Comparison of ENCODE assay signal across 19 cellular contexts in the genomic region with DNA sequence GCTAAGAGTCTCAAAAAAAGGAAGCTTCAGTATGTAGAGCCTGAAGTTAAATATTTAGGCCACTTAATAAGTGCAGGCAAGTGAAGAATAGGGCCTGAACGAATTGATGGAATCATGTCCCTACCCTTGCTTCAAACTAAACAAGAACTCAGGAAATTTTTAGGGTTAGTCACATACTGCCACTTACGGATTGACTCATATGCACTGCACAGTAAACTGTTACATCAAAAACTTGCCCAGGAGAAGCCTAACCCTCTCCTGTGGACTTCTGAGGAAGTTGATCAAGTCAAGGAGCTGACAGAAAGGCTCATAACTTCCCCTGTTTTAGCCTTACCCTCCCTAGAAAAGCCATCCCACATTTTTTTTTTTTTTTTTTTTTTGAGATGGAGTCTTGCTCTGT. TPM values are rescaled to one million over a fixed set of nuclear protein-coding genes. Genes with fewer than 3 reads are reported as not detected.
A peak's percentile ranks its signal among the peaks of the same experiment; 100 is the strongest.
DNase-seq lines count a peak whose midpoint lies in the region; ATAC-seq and TF ChIP-seq lines count a peak whose summit lies in the region.
"Had no signal": no experiment of that assay in that cellular context is flagged by ENCODE, and none has a peak within 500 bp of the region (broad histone marks: within the 10 kb centered on the region; RNA-seq: fewer than 3 reads in every experiment).

No MANE protein-coding gene starts in this region.

- H3K4me1 Mint-ChIP-seq in HFFc6 (ENCODE audit: low read depth), result peaks cover 18% of the 10 kb centered on the region
- H3K4me1 Mint-ChIP-seq in nephron progenitor cell, result peaks cover 20% of the 10 kb centered on the region
- H3K4me1 Mint-ChIP-seq: CD8-positive, alpha-beta memory T cell; GM23338 had no signal

- H3K9ac ChIP-seq in adipocyte (ENCODE audit: low read length), result no peak overlapping the region

- H3K27ac Mint-ChIP-seq in HFFc6, result no peak overlapping the region
- no peak overlapping the region for H3K27ac Mint-ChIP-seq in nephron progenitor cell
- H3K27ac Mint-ChIP-seq: CD14-positive monocyte; CD8-positive, alpha-beta memory T cell; GM23338 had no signal

- H3K36me3 Mint-ChIP-seq in HFFc6 (ENCODE audit: low read depth) (peaks cover 13% of the 10 kb centered on the region), nephron progenitor cell (ENCODE audit: low read depth) (no peaks in the 10 kb centered on the region)

- ATAC-seq in HG02884 (IDR thresholded peaks at IDR 0.05; ENCODE audit: unreplicated experiment), result no peak
- ATAC-seq: GM12878, GM23338 had no signal

- H3K79me2 ChIP-seq in osteoblast (ENCODE audit: insufficient read depth, low read length), result no peaks in the 10 kb centered on the region

- H3K27me3 ChIP-seq in adipocyte (replicated peaks; ENCODE audit: control insufficient read depth, insufficient read depth, low read length) (no peaks in the 10 kb centered on the region), osteoblast (ENCODE audit: insufficient read depth, low read length) (no peaks in the 10 kb centered on the region)

- no peak for TF ChIP-seq CTCF in HFFc6 (IDR thresholded peaks at IDR 0.05)
- TF ChIP-seq CTCF in osteoblast (IDR thresholded peaks at IDR 0.05; ENCODE audit: extremely low read depth, low read depth, low read length), result no peak
- no peak for TF ChIP-seq CTCF in GM20000 (IDR thresholded peaks at IDR 0.05; ENCODE audit: extremely low read depth, missing control alignments)
- no peak for TF ChIP-seq CTCF in nephron progenitor cell (IDR thresholded peaks at IDR 0.05)

- H4K20me1 ChIP-seq in osteoblast (ENCODE audit: insufficient read depth, low read length), result no peaks in the 10 kb centered on the region

- no peak overlapping the region for H3K4me3 Mint-ChIP-seq in HFFc6
- no peak overlapping the region for H3K4me3 Mint-ChIP-seq in nephron progenitor cell
- H3K4me3 Mint-ChIP-seq: CD14-positive monocyte; CD8-positive, alpha-beta memory T cell; GM23338 had no signal

- H3K4me2 ChIP-seq in osteoblast (ENCODE audit: insufficient read depth, low read length), result no peak overlapping the region
- H3K4me2 ChIP-seq: GM23338 had no signal

- DNase-seq in CD1c-positive myeloid dendritic cell (ENCODE audit: extremely low spot score), result peak; percentile 62
- DNase-seq in HFFc6, result peak; percentile 11
- peak; percentile 7 for DNase-seq in adipocyte (ENCODE audit: low read depth)
- DNase-seq in osteoblast (ENCODE audit: insufficient read length, low spot score, missing footprints), result peak; percentile 58
- DNase-seq in GM20000 (ENCODE audit: low spot score), result no peak
- DNase-seq in nephron progenitor cell, result no peak
- DNase-seq: Caco-2; CD8-positive, alpha-beta memory T cell; DMS53; H7; IMR-90; KBM-7 had no signal

- H3K36me3 ChIP-seq in adipocyte (ENCODE audit: control insufficient read depth, insufficient read depth, low read length, severe bottlenecking), result no peaks in the 10 kb centered on the region
- H3K36me3 ChIP-seq in osteoblast (ENCODE audit: insufficient read depth, low read length), result no peaks in the 10 kb centered on the region

- peaks cover 16% of the 10 kb centered on the region for H3K9me3 ChIP-seq in adipocyte (ENCODE audit: control insufficient read depth, low read length)
- no peaks in the 10 kb centered on the region for H3K9me3 ChIP-seq in osteoblast (ENCODE audit: low read depth, low read length)

- peaks cover 10% of the 10 kb centered on the region for H3K4me1 ChIP-seq in adipocyte (ENCODE audit: control insufficient read depth, insufficient read depth, low read length)
- H3K4me1 ChIP-seq in osteoblast (ENCODE audit: insufficient read depth, low read length), result no peaks in the 10 kb centered on the region
- H3K4me1 ChIP-seq: Caco-2 had no signal

- H3K4me3 ChIP-seq in adipocyte (ENCODE audit: low read length), result no peak overlapping the region
- H3K4me3 ChIP-seq in osteoblast (ENCODE audit: insufficient read depth, low read length), result no peak overlapping the region
- H3K4me3 ChIP-seq: GM12878, GM23338 had no signal

- no peak overlapping the region for H2AFZ ChIP-seq in osteoblast (ENCODE audit: low read length)
- H2AFZ ChIP-seq: GM23338 had no signal

- H3K9me3 Mint-ChIP-seq in HFFc6 (peaks cover 22% of the 10 kb centered on the region), nephron progenitor cell (peaks cover 28% of the 10 kb centered on the region)

- H3K27me3 Mint-ChIP-seq in HFFc6 (ENCODE audit: insufficient read depth), result peaks cover 12% of the 10 kb centered on the region
- H3K27me3 Mint-ChIP-seq in nephron progenitor cell (ENCODE audit: low read depth, poor library complexity), result no peaks in the 10 kb centered on the region

- no peak overlapping the region for H3K27ac ChIP-seq in osteoblast (ENCODE audit: low read depth, low read length)
- H3K27ac ChIP-seq: 22Rv1 had no signal

RNA-seq across cellular contexts. Expression of gene KBTBD12, which starts 20.6 kb away (rescaled TPM):
- not detected for total RNA-seq in HFFc6 (2021; fragmentation: NEBNext Ultra II Directional; extraction: Animal tissue kit (Norgen Biotek cat#: 25700))
- total RNA-seq in osteoblast, result not detected in 2 replicates
- total RNA-seq: A673; Caco-2; CD8-positive, alpha-beta memory T cell; G401; GM12878; H7; IMR-90 had no signal

Comparison
In these comparisons a context has a peak if more than half of its experiments do, and no peak if none do; other contexts are left out.
1. DNase-seq: peak in CD1c-positive myeloid dendritic cell (single experiment), HFFc6 (single experiment), adipocyte (single experiment) and osteoblast (single experiment); none in GM20000 (single experiment) and nephron progenitor cell (single experiment).